8 cellular contexts compared by ENCODE assay signal in genomic region chr4:17447675-17448298, GRCh38.
A peak's percentile ranks its signal among the peaks of the same experiment; 100 is the strongest.
DNase-seq lines count a peak whose midpoint lies in the region; ATAC-seq, FAIRE-seq and TF ChIP-seq lines count a peak whose summit lies in the region.

No MANE protein-coding gene starts in this region.

- H3K9me3 ChIP-seq in T-helper 17 cell (ENCODE audit: control insufficient read depth, low read length, poor library complexity, severe bottlenecking) (no peaks in the 10 kb centered on the region), mammary epithelial cell (replicated peaks; ENCODE audit: insufficient read depth, low read length) (no peaks in the 10 kb centered on the region), kidney (ENCODE audit: control insufficient read depth in 1 of 2, low read length in 2 of 2) (peaks cover 0 to 2% of the 10 kb centered on the region in 2 donors)

- H3K4me1 Mint-ChIP-seq in T-helper 17 cell = peaks cover 3% of the 10 kb centered on the region

- peak; percentile 91 for ATAC-seq in HG02642 (IDR thresholded peaks at IDR 0.05; ENCODE audit: poor library complexity, unreplicated experiment)
- peak; percentile 82 for ATAC-seq in T-helper 17 cell

- H3K36me3 ChIP-seq in mammary epithelial cell (ENCODE audit: insufficient read depth, low read length) (no peaks in the 10 kb centered on the region), kidney (ENCODE audit: control insufficient read depth in 1 of 2, insufficient read depth in 2 of 2, low read length in 2 of 2) (no peaks in the 10 kb centered on the region)

- H3K4me2 ChIP-seq in mammary epithelial cell (ENCODE audit: insufficient read depth, low read depth, low read length) = no peak overlapping the region

- FAIRE-seq in GM12892 (lab: Jason Lieb, UNC) (peak; percentile 89), kidney (lab: Jason Lieb, UNC) (peak; percentile 77)

- in situ Hi-C loops in ACHN (cut with HindIII; ENCODE audit: low pct_ligation_motif_present, low pct_unique_long_range_greater_than_20kb, low sequenced_read_pairs) = no loop called here
- in situ Hi-C loops in mammary epithelial cell (cut with MboI; ENCODE audit: low sequenced_read_pairs in 2 of 2) = loop anchor here in 1 of 2 donors (10.0 kb wide), 1 partner anchor 1153 kb away; no protein-coding TSS in a partner anchor

- no TSS peak for BruUV-seq in mammary epithelial cell (replicated peaks; lab: Mats Ljungman, UMichigan)

- peaks cover 3% of the 10 kb centered on the region for H3K36me3 Mint-ChIP-seq in T-helper 17 cell (ENCODE audit: low read depth)

- dilution Hi-C loops in mammary epithelial cell (cut with HindIII; ENCODE audit: low sequenced_read_pairs) = no loop called here

- no peak overlapping the region for H3K4me3 Mint-ChIP-seq in T-helper 17 cell

- H3K4me1 ChIP-seq in mammary epithelial cell (ENCODE audit: insufficient read depth, low read length) (no peaks in the 10 kb centered on the region), kidney (ENCODE audit: control insufficient read depth in 1 of 2, insufficient read depth in 1 of 2, low read depth in 1 of 2, low read length in 2 of 2) (no peaks in the 10 kb centered on the region)

- peak; percentile 71 to 81 for TF ChIP-seq CTCF in mammary epithelial cell (conservative IDR thresholded peaks at IDR 0.05 in 1 of 2, IDR thresholded peaks at IDR 0.05 in 1 of 2; ENCODE audit: extremely low read depth in 1 of 2, insufficient read depth in 1 of 2, low read depth in 1 of 2, low read length in 2 of 2)
- TF ChIP-seq CTCF in kidney (IDR thresholded peaks at IDR 0.05; ENCODE audit: borderline replicate concordance, extremely low read depth, insufficient read depth) = peak; percentile 68

- CTCF ChIA-PET in mammary epithelial cell (lab: Charles Lee; ENCODE audit: low non-redundant PET) = interaction anchor here (0.6 to 1.0 kb wide), 5 partner anchors 24 to 805 kb away, joined by 3 to 7 read pairs (median 5); no protein-coding TSS in a partner anchor

- H3K4me3 ChIP-seq in mammary epithelial cell (replicated peaks in 1 of 3; ENCODE audit: insufficient read depth in 1 of 3, low read depth in 2 of 3, low read length in 3 of 3) = no peak overlapping the region
- no peak overlapping the region for H3K4me3 ChIP-seq in kidney (ENCODE audit: low read length in 2 of 2)

- no peak overlapping the region for H2AFZ ChIP-seq in mammary epithelial cell (ENCODE audit: low read depth, low read length)

- H3K27me3 ChIP-seq in mammary epithelial cell (ENCODE audit: insufficient read depth, low read length) = no peaks in the 10 kb centered on the region

- TF ChIP-seq POLR2A in GM12892 (IDR thresholded peaks at IDR 0.05; ENCODE audit: low read depth, low read length) = no peak

- H3K79me2 ChIP-seq in mammary epithelial cell (ENCODE audit: insufficient read depth, low read length) = no peaks in the 10 kb centered on the region

- DNase-seq in ACHN (peak; percentile 68), GM12892 (ENCODE audit: insufficient read length) (no peak), MV-4-11 (lab: John Stamatoyannopoulos, UW) (peak; percentile 65), T-helper 17 cell (peak in 1 of 3 donors; percentile 41), mammary epithelial cell (peak; percentile 51), kidney (no peak)
- DNase-seq in stimulated activated CD4-positive, alpha-beta T cell treated with anti-CD3 and anti-CD28 coated beads, Interleukin-4, amount 100 ng/mL, for 48 hours (ENCODE audit: low read depth in 2 of 2) = peak; percentile 15 to 32

- H3K27me3 Mint-ChIP-seq in T-helper 17 cell = peaks cover 9% of the 10 kb centered on the region

- no peak overlapping the region for H3K27ac ChIP-seq in mammary epithelial cell (ENCODE audit: insufficient read depth, low read depth, low read length)
- no peak overlapping the region for H3K27ac ChIP-seq in kidney (ENCODE audit: low read depth in 2 of 2, low read length in 2 of 2)

- H3K9ac ChIP-seq in mammary epithelial cell (ENCODE audit: insufficient read depth, low read length) (no peak overlapping the region), kidney (ENCODE audit: low read length in 2 of 2) (no peak overlapping the region)

- H4K20me1 ChIP-seq in mammary epithelial cell (ENCODE audit: insufficient read depth, low read length) = no peaks in the 10 kb centered on the region

- intact Hi-C loops in mammary epithelial cell (cut with micrococcal nuclease) = loop anchor here (1.0 to 2.0 kb wide), 4 partner anchors 100 to 1157 kb away; no protein-coding TSS in a partner anchor
- intact Hi-C loops in kidney (cut with DNase I) = no loop called here

- no peak overlapping the region for H3K27ac Mint-ChIP-seq in T-helper 17 cell

Comparison
In these comparisons a context has a peak if more than half of its experiments do, and no peak if none do; other contexts are left out.
1. DNase-seq: peak in ACHN (single experiment), MV-4-11 (single experiment), mammary epithelial cell (single experiment) and stimulated activated CD4-positive, alpha-beta T cell treated with anti-CD3 and anti-CD28 coated beads, Interleukin-4, amount 100 ng/mL, for 48 hours (2 of 2); none in GM12892 (single experiment) and kidney (single experiment).